Comparison of ENCODE assay signal across 9 cellular contexts in the genomic region with DNA sequence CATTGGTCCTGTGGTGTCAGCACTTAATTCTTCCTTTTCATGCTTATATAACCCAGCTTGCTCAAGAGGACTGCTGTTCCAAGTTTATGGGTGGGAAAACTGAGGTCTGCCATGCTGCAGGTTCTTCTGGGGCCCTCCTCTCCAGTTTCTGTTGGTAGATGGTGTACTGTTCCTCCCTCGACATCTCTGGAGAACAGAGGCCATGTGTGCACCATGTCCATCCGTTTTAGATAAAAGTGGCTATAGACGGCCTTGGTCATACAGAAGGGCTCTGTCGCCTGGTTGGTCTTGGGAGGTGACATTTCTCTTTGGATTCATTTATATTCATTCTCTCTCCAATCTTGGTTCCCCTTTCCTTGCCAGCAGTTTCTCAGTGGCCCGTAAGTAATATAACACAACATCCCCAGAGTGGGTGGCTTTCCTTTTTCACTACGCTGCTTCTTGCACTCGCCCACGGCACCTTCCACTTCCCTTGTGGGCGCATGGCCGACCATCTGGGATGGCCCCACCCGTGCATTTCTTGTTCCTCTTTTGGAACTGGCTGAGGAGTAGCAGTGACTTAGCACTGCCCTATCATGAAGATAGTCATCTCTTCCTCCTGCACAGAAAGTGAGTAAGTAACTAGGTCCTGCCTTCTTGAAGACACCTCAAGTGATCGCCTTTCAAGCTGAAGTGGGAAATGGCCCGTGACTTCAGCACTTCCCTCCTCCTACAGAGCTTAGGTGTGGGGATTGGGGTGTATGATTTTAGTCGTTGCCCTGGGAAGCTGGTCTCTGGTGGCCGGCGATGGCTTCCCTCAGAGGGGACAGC.
DNase-seq lines count a peak whose midpoint lies in the region; ATAC-seq and TF ChIP-seq lines count a peak whose summit lies in the region.
"Had no signal": no experiment of that assay in that cellular context is flagged by ENCODE, and none has a peak within 500 bp of the region (broad histone marks: within the 10 kb centered on the region; RNA-seq: fewer than 3 reads in every experiment).

No MANE protein-coding gene starts in this region.

- H2BK120ac ChIP-seq in H9 (ENCODE audit: low read depth, low read length, poor library complexity, severe bottlenecking): no peak overlapping the region

- no peak overlapping the region for H4K91ac ChIP-seq in H9 (ENCODE audit: insufficient read length, low read depth, low read length)

- peaks cover 32 to 43% (median 43%) of the 10 kb centered on the region in 3 donors for H3K4me1 Mint-ChIP-seq in IgD-negative memory B cell
- peaks cover 22% of the 10 kb centered on the region for H3K4me1 Mint-ChIP-seq in progenitor cell of endocrine pancreas (ENCODE audit: low read depth)
- peaks cover 9 to 10% of the 10 kb centered on the region in 2 experiments; a peak in 3 of 4 replicates for H3K4me1 Mint-ChIP-seq in H9

- H2BK20ac ChIP-seq in H9 (ENCODE audit: low read depth, low read length, poor library complexity, severe bottlenecking): no peak overlapping the region

- H3K27me3 ChIP-seq in duodenal mucosa (ENCODE audit: control insufficient read depth in 1 of 2, insufficient read depth in 2 of 2, low read length in 2 of 2) (no peaks in the 10 kb centered on the region), H9 (ENCODE audit: insufficient read depth, low read length) (no peaks in the 10 kb centered on the region)

- no peak overlapping the region for H3K4ac ChIP-seq in H9 (ENCODE audit: low read depth, low read length)

- H3K4me1 ChIP-seq in duodenal mucosa (ENCODE audit: control insufficient read depth in 1 of 2, insufficient read depth in 2 of 2, low read length in 2 of 2) (peaks cover 9 to 16% of the 10 kb centered on the region in 2 donors), H9 (ENCODE audit: insufficient read depth, low read length) (no peaks in the 10 kb centered on the region)

- no peak overlapping the region for H3K4me3 ChIP-seq in duodenal mucosa (ENCODE audit: low read depth in 1 of 2, low read length in 2 of 2)

- no peak overlapping the region for H3K23ac ChIP-seq in H9 (ENCODE audit: insufficient read length, low read depth, low read length)

- in situ Hi-C loops in GM13977 (cut with MboI; ENCODE audit: low pct_unique_long_range_greater_than_20kb, low sequenced_read_pairs, unreplicated experiment): no loop called here

- no peak overlapping the region for H2BK12ac ChIP-seq in H9 (ENCODE audit: insufficient read length, low read depth, low read length)

- H3K18ac ChIP-seq in H9 (ENCODE audit: insufficient read length, low read depth, low read length): no peak overlapping the region

- H2BK5ac ChIP-seq in H9 (ENCODE audit: insufficient read length, low read length): no peak overlapping the region

- TF ChIP-seq CTCF in GM13977 (IDR thresholded peaks at IDR 0.05; ENCODE audit: extremely low read depth, insufficient read depth, missing control alignments) (no peak), progenitor cell of endocrine pancreas (IDR thresholded peaks at IDR 0.05; ENCODE audit: unreplicated experiment) (no peak), H9 (conservative IDR thresholded peaks at IDR 0.05) (no peak)

- H3K27me3 Mint-ChIP-seq in IgD-negative memory B cell: peaks cover 1% of the 10 kb centered on the region
- no peaks in the 10 kb centered on the region for H3K27me3 Mint-ChIP-seq in progenitor cell of endocrine pancreas
- no peaks in the 10 kb centered on the region; the same call in 1 of the 2 replicates for H3K27me3 Mint-ChIP-seq in H9 (ENCODE audit: low read depth)

- peaks cover 9% of the 10 kb centered on the region for H3K36me3 Mint-ChIP-seq in IgD-negative memory B cell
- H3K36me3 Mint-ChIP-seq in progenitor cell of endocrine pancreas (ENCODE audit: insufficient read depth): peaks cover 16% of the 10 kb centered on the region
- H3K36me3 Mint-ChIP-seq in H9 (ENCODE audit: insufficient read depth in 1 of 3, low read depth in 3 of 3): peaks cover 4 to 14% (median 5%) of the 10 kb centered on the region in 3 experiments; a peak in 6 of 7 replicates

- no peaks in the 10 kb centered on the region for H3K79me2 ChIP-seq in H9 (ENCODE audit: insufficient read depth, low read length)

- DNase-seq in GM13977 (ENCODE audit: low spot score) (peak; percentile 78), progenitor cell of endocrine pancreas (ENCODE audit: low spot score, unreplicated experiment) (no peak), foreskin melanocyte (no peak), activated gamma-delta T cell (lab: John Stamatoyannopoulos, UW) (no peak), H9 (no peak)

- no peaks in the 10 kb centered on the region for H3K23me2 ChIP-seq in H9 (ENCODE audit: insufficient read length, low read depth, low read length, poor library complexity, severe bottlenecking)

- H3K9ac ChIP-seq in duodenal mucosa (ENCODE audit: low read depth in 1 of 2, low read length in 2 of 2) (no peak overlapping the region), H9 (ENCODE audit: extremely low read depth, insufficient read length, low read length) (no peak overlapping the region)
- H3K9ac ChIP-seq: KMS-11 had no signal

- no peak overlapping the region for H2AK5ac ChIP-seq in H9 (ENCODE audit: insufficient read length, low read length)

- H3K9me3 Mint-ChIP-seq in IgD-negative memory B cell: no peaks in the 10 kb centered on the region
- no peaks in the 10 kb centered on the region for H3K9me3 Mint-ChIP-seq in progenitor cell of endocrine pancreas (ENCODE audit: low read depth)
- H3K9me3 Mint-ChIP-seq in H9: no peaks in the 10 kb centered on the region

- H3K14ac ChIP-seq in H9 (ENCODE audit: insufficient read depth, low read length): no peak overlapping the region

- H3K9me3 ChIP-seq in duodenal mucosa (ENCODE audit: control insufficient read depth in 1 of 2, low read length in 2 of 2): no peaks in the 10 kb centered on the region
- no peaks in the 10 kb centered on the region for H3K9me3 ChIP-seq in H9 (ENCODE audit: control insufficient read depth, low read depth, low read length)

- H3K56ac ChIP-seq in H9 (ENCODE audit: insufficient read length, low read depth, low read length): no peak overlapping the region

- H3K27ac Mint-ChIP-seq in IgD-negative memory B cell (peak overlapping the region; percentile 9 to 96 (median 81)), progenitor cell of endocrine pancreas (peak overlapping the region; percentile 93), H9 (no peak overlapping the region; a peak in 1 of 7 replicates)

- no peak overlapping the region for H2AFZ ChIP-seq in H9 (ENCODE audit: low read length)

- no CpG with 5 or more reads among the region's 16 CpGs for WGBS in H9 (ENCODE audit: extremely low coverage, insufficient read length, low lambda C conversion rate)

- no peak overlapping the region for H4K8ac ChIP-seq in H9 (replicated peaks; ENCODE audit: insufficient read length, low read depth, low read length)

- peaks cover 7 to 68% of the 10 kb centered on the region in 2 donors for H3K36me3 ChIP-seq in duodenal mucosa (ENCODE audit: control insufficient read depth in 1 of 2, insufficient read depth in 2 of 2, low read length in 2 of 2)

- H4K20me1 ChIP-seq in H9 (ENCODE audit: control insufficient read depth, insufficient read depth, insufficient read length): no peaks in the 10 kb centered on the region

- H4K5ac ChIP-seq in H9 (ENCODE audit: insufficient read length, low read depth, low read length): no peak overlapping the region

- H3K4me3 Mint-ChIP-seq in IgD-negative memory B cell (peak overlapping the region; percentile 2 to 87 (median 60)), progenitor cell of endocrine pancreas (ENCODE audit: low read depth) (no peak overlapping the region), H9 (no peak overlapping the region)

- peak; percentile 95 for ATAC-seq in GM21447 (IDR thresholded peaks at IDR 0.05; ENCODE audit: unreplicated experiment)

- H3K4me2 ChIP-seq in H9 (ENCODE audit: insufficient read depth, insufficient read length, low read length): no peak overlapping the region
- H3K4me2 ChIP-seq: KMS-11 had no signal

- H2BK15ac ChIP-seq in H9 (ENCODE audit: low read depth, low read length): no peak overlapping the region

- H3K27ac ChIP-seq in duodenal mucosa (ENCODE audit: low read depth, low read length): peak overlapping the region; percentile 5
- no peak overlapping the region for H3K27ac ChIP-seq in H9 (ENCODE audit: insufficient read length, low read depth, low read length)
- H3K27ac ChIP-seq: KMS-11 had no signal

- no peak overlapping the region for H3T11ph ChIP-seq in H9 (ENCODE audit: low read length)

- H3K79me1 ChIP-seq in H9 (ENCODE audit: insufficient read depth, low read depth, low read length, poor library complexity, severe bottlenecking): no peaks in the 10 kb centered on the region

Comparison
In these comparisons a context has a peak if more than half of its experiments do, and no peak if none do; other contexts are left out.
1. H3K27ac Mint-ChIP-seq: peak in IgD-negative memory B cell (3 of 3) and progenitor cell of endocrine pancreas (single experiment); none in H9 (0 of 3).
2. H3K4me3 Mint-ChIP-seq: peak in IgD-negative memory B cell (4 of 4); none in progenitor cell of endocrine pancreas (single experiment) and H9 (0 of 2).